Comparison of ENCODE assay signal across 12 cellular contexts in the genomic region with DNA sequence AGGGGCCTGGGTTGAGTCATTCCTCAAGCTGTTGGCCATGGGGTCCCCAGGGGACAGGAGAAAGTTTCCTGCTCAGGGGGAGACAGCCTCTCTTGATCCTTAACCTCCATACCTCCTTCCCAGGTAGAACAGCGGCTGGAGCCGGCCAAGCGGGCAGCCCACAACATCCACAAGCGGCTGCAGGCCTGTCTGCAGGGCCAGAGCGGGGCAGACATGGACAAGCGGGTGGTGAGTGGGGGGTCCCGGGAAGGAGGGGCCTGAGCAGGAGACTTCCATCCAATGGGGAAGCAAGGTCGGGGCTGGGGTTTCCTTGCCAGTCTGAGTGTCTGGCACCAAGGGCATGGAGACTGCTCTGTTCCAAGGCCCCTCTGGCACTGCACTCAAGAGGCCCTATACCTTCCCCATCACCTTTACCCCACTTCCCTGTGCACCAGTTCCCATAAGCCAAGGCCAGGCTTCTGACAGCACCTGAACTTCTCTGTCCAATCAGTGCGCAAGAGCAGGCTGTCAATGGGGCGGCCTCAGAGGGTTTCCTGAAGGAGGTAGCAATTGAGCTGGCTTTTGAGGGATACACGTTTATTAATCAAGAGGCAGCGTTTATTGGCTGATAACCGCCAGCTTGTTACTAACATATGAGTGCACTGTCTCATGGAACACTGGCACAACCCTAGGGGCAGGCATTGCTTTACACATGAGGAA. TPM values are rescaled to one million over a fixed set of nuclear protein-coding genes. Genes with fewer than 3 reads are reported as not detected.
DNase-seq lines count a peak whose midpoint lies in the region; ATAC-seq, FAIRE-seq and TF ChIP-seq lines count a peak whose summit lies in the region.
"Had no signal": no experiment of that assay in that cellular context is flagged by ENCODE, and none has a peak within 500 bp of the region (broad histone marks: within the 10 kb centered on the region; RNA-seq: fewer than 3 reads in every experiment).

No MANE protein-coding gene starts in this region.

- no TSS peak for BruUV-seq in GM12878 (replicated peaks; lab: Mats Ljungman, UMichigan)

- H3K9me3 Mint-ChIP-seq in naive B cell, result no peaks in the 10 kb centered on the region

- WGBS in GM12878 (ENCODE audit: insufficient coverage, insufficient replicate concordance, low lambda C conversion rate, missing lambda C conversion rate), result 85% methylated on average over 13 of the region's 13 CpGs

- H3K4me3 ChIP-seq in BLaER1 treated with 17β-estradiol and CSF1 and Interleukin-3, amounts not matched to agents 10 nM and 100 nM, result peak overlapping the region in 7 of 10 experiments; percentile 73 to 94 (median 86); a peak in 11 of 20 replicates
- peak overlapping the region; percentile 84 for H3K4me3 ChIP-seq in HL-60 (replicated peaks; ENCODE audit: insufficient read depth, low read length)
- H3K4me3 ChIP-seq in GM12878, result peak overlapping the region; percentile 96; the same call in 1 of the 2 replicates

- no peaks in the 10 kb centered on the region for H3K27me3 Mint-ChIP-seq in naive B cell
- H3K27me3 Mint-ChIP-seq: progenitor cell of endocrine pancreas had no signal

- peaks cover 27% of the 10 kb centered on the region for H3K79me2 ChIP-seq in GM12878 (ENCODE audit: control insufficient read depth, insufficient read depth, low read length)

- H4K20me1 ChIP-seq in BLaER1 treated with 17β-estradiol and CSF1 and Interleukin-3, amounts not matched to agents 10 nM and 100 nM, result peaks cover 0 to 62% (median 48%) of the 10 kb centered on the region in 11 experiments; a peak in 17 of 22 replicates
- no peaks in the 10 kb centered on the region for H4K20me1 ChIP-seq in GM12878 (ENCODE audit: control insufficient read depth, insufficient read depth)

- CTCF ChIA-PET in GM12878 (lab: Yijun Ruan, JAX), result interaction anchor here (1.8 to 15.9 kb wide), 8 partner anchors 8 to 222 kb away, joined by 5 to 396 read pairs (median 110); a partner anchor contains a TSS

- peak overlapping the region in 9 of 11 experiments; percentile 32 to 91 (median 88); a peak in 17 of 22 replicates for H3K9ac ChIP-seq in BLaER1 treated with 17β-estradiol and CSF1 and Interleukin-3, amounts not matched to agents 10 nM and 100 nM
- H3K9ac ChIP-seq in GM12878 (ENCODE audit: control insufficient read depth, insufficient read depth, low read length), result peak overlapping the region; percentile 87; the same call in 1 of the 2 replicates

- peaks cover 38 to 58% (median 48%) of the 10 kb centered on the region in 11 experiments for H3K36me3 ChIP-seq in BLaER1 treated with 17β-estradiol and CSF1 and Interleukin-3, amounts not matched to agents 10 nM and 100 nM
- peaks cover 9 to 18% of the 10 kb centered on the region in 2 experiments; a peak in 3 of 4 replicates for H3K36me3 ChIP-seq in GM12878 (ENCODE audit: control insufficient read depth in 2 of 2, insufficient read depth in 2 of 2, low read length in 1 of 2)
- H3K36me3 ChIP-seq: tibial artery had no signal

- H3K27ac Mint-ChIP-seq in naive B cell, result peak overlapping the region in 3 of 6 donors; percentile 44 to 95 (median 67)
- H3K27ac Mint-ChIP-seq: progenitor cell of endocrine pancreas had no signal

- TF ChIP-seq EP300 in GM12878 (IDR thresholded peaks at IDR 0.05; ENCODE audit: borderline replicate concordance in 1 of 2, control insufficient read depth in 1 of 2, low read depth in 2 of 2, low read length in 2 of 2), result no peak

- in situ Hi-C loops in GM12878 (cut with MboI), result no loop called here

- no peak for TF ChIP-seq RAD21 in GM12878 (IDR thresholded peaks at IDR 0.05; ENCODE audit: insufficient read depth, low read depth, low read length)

- RAD21 ChIA-PET in GM12878 (lab: Charles Lee; ENCODE audit: unreplicated experiment), result interaction anchor here (1.1 to 10.1 kb wide), 7 partner anchors 8 to 45 kb away, joined by 3 to 173 read pairs (median 50); a partner anchor contains a TSS

- ATAC-seq in GM12878, result no peak
- ATAC-seq in naive B cell (ENCODE audit: low read depth in 2 of 2), result no peak
- no peak for ATAC-seq in GM21367 (IDR thresholded peaks at IDR 0.05; ENCODE audit: unreplicated experiment)

- peaks cover 34 to 51% (median 50%) of the 10 kb centered on the region in 3 donors for H3K4me1 Mint-ChIP-seq in naive B cell

- H3K4me1 ChIP-seq in BLaER1 treated with 17β-estradiol and CSF1 and Interleukin-3, amounts not matched to agents 10 nM and 100 nM, result peaks cover 43 to 77% (median 70%) of the 10 kb centered on the region in 10 experiments
- H3K4me1 ChIP-seq in GM12878 (ENCODE audit: control insufficient read depth, insufficient read depth, low read length), result peaks cover 48% of the 10 kb centered on the region

- DNase-seq in HL-60 (ENCODE audit: low read depth in 1 of 2, low spot score in 1 of 2), result no peak
- no peak for DNase-seq in GM12878 (ENCODE audit: low read depth, low spot score)
- DNase-seq in naive B cell, result no peak
- DNase-seq in NCI-H1092 treated with DMSO at 0.1 percent for 48 hours (lab: John Stamatoyannopoulos, UW), result no peak
- no peak for DNase-seq in NCI-H748 treated with DMSO at 0.1 percent for 48 hours (lab: John Stamatoyannopoulos, UW)
- DNase-seq in medulla oblongata (ENCODE audit: extremely low spot score), result no peak
- DNase-seq: MM.1S, NCI-H510A treated with DMSO at 0.1 percent for 48 hours had no signal

- SMC1A ChIA-PET in GM12878 (lab: Charles Lee; ENCODE audit: uncharacterized antibody, unreplicated experiment), result interaction anchor here (0.7 to 8.6 kb wide), 11 partner anchors 8 to 51 kb away, joined by 3 to 108 read pairs (median 8); a partner anchor contains a TSS

- POLR2A ChIA-PET in GM12878 (lab: Charles Lee), result interaction anchor here (0.6 to 6.0 kb wide), 8 partner anchors 19 to 1879 kb away, joined by 3 to 96 read pairs (median 6); a partner anchor contains a TSS

- H3K9me3 ChIP-seq in BLaER1 treated with 17β-estradiol and CSF1 and Interleukin-3, amounts not matched to agents 10 nM and 100 nM (replicated peaks in 1 of 11), result no peaks in the 10 kb centered on the region
- no peaks in the 10 kb centered on the region for H3K9me3 ChIP-seq in GM12878 (replicated peaks; ENCODE audit: control insufficient read depth, insufficient read depth, low read length)
- H3K9me3 ChIP-seq: tibial artery had no signal

- peak overlapping the region; percentile 87 to 99 (median 95) for H3K4me2 ChIP-seq in BLaER1 treated with 17β-estradiol and CSF1 and Interleukin-3, amounts not matched to agents 10 nM and 100 nM
- peak overlapping the region; percentile 79 for H3K4me2 ChIP-seq in GM12878 (ENCODE audit: control insufficient read depth, insufficient read depth)

- TF ChIP-seq POLR2A in GM12878 (IDR thresholded peaks at IDR 0.05; ENCODE audit: low read depth, low read length), result no peak

- peak overlapping the region in 4 of 11 experiments; percentile 21 to 93 (median 50); a peak in 3 of 22 replicates for H3K27ac ChIP-seq in BLaER1 treated with 17β-estradiol and CSF1 and Interleukin-3, amounts not matched to agents 10 nM and 100 nM
- H3K27ac ChIP-seq in HL-60 (replicated peaks) (peak overlapping the region; percentile 81), GM12878 (ENCODE audit: control insufficient read depth, insufficient read depth) (no peak overlapping the region)
- H3K27ac ChIP-seq: tibial artery had no signal

- H3K27me3 ChIP-seq in BLaER1 treated with 17β-estradiol and CSF1 and Interleukin-3, amounts not matched to agents 10 nM and 100 nM, result no peaks in the 10 kb centered on the region
- H3K27me3 ChIP-seq in HL-60 (ENCODE audit: insufficient read depth, poor library complexity, severe bottlenecking) (no peaks in the 10 kb centered on the region), GM12878 (replicated peaks in 1 of 2; ENCODE audit: control insufficient read depth in 2 of 2, insufficient read depth in 2 of 2, low read length in 1 of 2) (no peaks in the 10 kb centered on the region)

- no peaks in the 10 kb centered on the region for H3K36me3 Mint-ChIP-seq in naive B cell

- no peak overlapping the region for H2AFZ ChIP-seq in GM12878 (ENCODE audit: control insufficient read depth, low read depth, low read length)

- TF ChIP-seq CTCF in HL-60 (IDR thresholded peaks at IDR 0.05; ENCODE audit: insufficient read depth, low read length) (no peak), GM12878 (IDR thresholded peaks at IDR 0.05 in 2 of 3, conservative IDR thresholded peaks at IDR 0.05 in 1 of 3; ENCODE audit: control insufficient read depth in 2 of 3, extremely low read depth in 1 of 3, insufficient read depth in 1 of 3, low read depth in 3 of 3, low read length in 3 of 3) (no peak)

- intact Hi-C loops in GM12878 (cut with micrococcal nuclease; ENCODE audit: unreplicated experiment), result no loop called here

- FAIRE-seq in GM12878 (lab: Jason Lieb, UNC), result no peak

- H3K4me3 Mint-ChIP-seq in naive B cell, result peak overlapping the region in 6 of 8 donors; percentile 23 to 92 (median 62)

RNA-seq across cellular contexts. Expression of a gene that starts 1.9 kb away (rescaled TPM):
- total RNA-seq in GM12878 (2013; cell fraction: nucleolus; rRNA removed), result 73.5 and 76.3 TPM in 2 replicates
- total RNA-seq in GM12878 (2014; rRNA removed) (34.0 and 37.5 TPM in 2 replicates), GM12878 (2014; rRNA removed; fragmentation: Illumina TruSeq; extraction: Trizol) (16.8 and 17.9 TPM in 2 replicates), GM12878 (2021) (67.0 and 70.5 TPM in 2 replicates)
- 126 TPM for polyA plus RNA-seq in GM12878 (2011; ENCODE audit: low read depth)
- polyA plus RNA-seq in GM12878 (2011; rRNA removed) (14.5 and 27.0 TPM in 2 replicates), GM12878 (2014; fragmentation: Illumina TruSeq; extraction: Trizol) (22.9 and 58.6 TPM in 2 replicates), GM12878 (2014; fragmentation: Nextera tagmentation; extraction: Ambion mirVana) (1 to 10 TPM in 1 of 2 experiments, under 1 TPM in 1; 0.29 to 1.1 TPM), GM12878 (2014; rRNA removed) (31.7 and 43.3 TPM in 2 replicates), GM12878 (2016; fragmentation: Nextera tagmentation; extraction: Ambion mirVana) (1 to 10 TPM; 4.8 to 9.9 TPM), naive B cell (ENCODE audit: low read depth in 6 of 6) (1 to 10 TPM; 2.7 to 8.0 (median 3.2) TPM)
- 37.4 and 46.9 TPM in 2 replicates for polyA plus RNA-seq in GM12878 (2011; cell fraction: cytosol; rRNA removed)
- 135 and 140 TPM in 2 replicates for polyA plus RNA-seq in GM12878 (2011; cell fraction: nucleus; rRNA removed)
- 56.7 and 111 TPM in 2 replicates for polyA plus RNA-seq in GM12878 (2012)
- 39.4 and 47.3 TPM in 2 replicates for polyA minus RNA-seq in GM12878 (2011; rRNA and poly(A)+ RNA removed)
- 11.4 and 39.4 TPM in 2 replicates for polyA minus RNA-seq in GM12878 (2011; cell fraction: cytosol; rRNA and poly(A)+ RNA removed)
- 33.5 and 50.5 TPM in 2 replicates for polyA minus RNA-seq in GM12878 (2011; cell fraction: nucleus; rRNA and poly(A)+ RNA removed)

RNA-seq across cellular contexts. Expression of a gene that starts 17.1 kb away (rescaled TPM):
- total RNA-seq in GM12878 (2013; cell fraction: nucleolus; rRNA removed), result 7.4 and 8.6 TPM in 2 replicates
- total RNA-seq in GM12878 (2014; rRNA removed), result 36.8 and 41.1 TPM in 2 replicates
- 27.2 and 29.7 TPM in 2 replicates for total RNA-seq in GM12878 (2014; rRNA removed; fragmentation: Illumina TruSeq; extraction: Trizol)
- total RNA-seq in GM12878 (2021), result 38.6 and 44.7 TPM in 2 replicates
- 14.9 TPM for polyA plus RNA-seq in GM12878 (2011; ENCODE audit: low read depth)
- 25.4 and 39.4 TPM in 2 replicates for polyA plus RNA-seq in GM12878 (2011; rRNA removed)
- 66.8 and 73.1 TPM in 2 replicates for polyA plus RNA-seq in GM12878 (2011; cell fraction: cytosol; rRNA removed)
- 26.0 and 35.5 TPM in 2 replicates for polyA plus RNA-seq in GM12878 (2011; cell fraction: nucleus; rRNA removed)
- 17.7 and 26.5 TPM in 2 replicates for polyA plus RNA-seq in GM12878 (2012)
- polyA plus RNA-seq in GM12878 (2014; fragmentation: Illumina TruSeq; extraction: Trizol), result 30.1 and 40.0 TPM in 2 replicates
- 10 to 100 TPM in 1 of 2 experiments, 1 to 10 TPM in 1; 9.8 to 15.2 TPM for polyA plus RNA-seq in GM12878 (2014; fragmentation: Nextera tagmentation; extraction: Ambion mirVana)
- 56.7 and 57.9 TPM in 2 replicates for polyA plus RNA-seq in GM12878 (2014; rRNA removed)
- 1 to 10 TPM; 4.4 to 4.8 TPM for polyA plus RNA-seq in GM12878 (2016; fragmentation: Nextera tagmentation; extraction: Ambion mirVana)
- 22.2 and 37.3 TPM in 2 replicates for polyA minus RNA-seq in GM12878 (2011; rRNA and poly(A)+ RNA removed)
- 11.4 and 17.4 TPM in 2 replicates for polyA minus RNA-seq in GM12878 (2011; cell fraction: cytosol; rRNA and poly(A)+ RNA removed)
- polyA minus RNA-seq in GM12878 (2011; cell fraction: nucleus; rRNA and poly(A)+ RNA removed), result 7.3 and 9.7 TPM in 2 replicates
- 10 to 100 TPM in 1 of 6 donors, 1 to 10 TPM in 5; 4.0 to 14.3 (median 7.6) TPM for polyA plus RNA-seq in naive B cell (ENCODE audit: low read depth in 6 of 6)

RNA-seq across cellular contexts. Expression of a gene that starts 32.8 kb away (rescaled TPM):
- total RNA-seq in GM12878 (2013; cell fraction: nucleolus; rRNA removed), result 185 and 204 TPM in 2 replicates
- total RNA-seq in GM12878 (2014; rRNA removed) (43.1 and 53.4 TPM in 2 replicates), GM12878 (2014; rRNA removed; fragmentation: Illumina TruSeq; extraction: Trizol) (29.1 and 30.4 TPM in 2 replicates), GM12878 (2021) (55.0 and 63.4 TPM in 2 replicates)
- 20.6 TPM for polyA plus RNA-seq in GM12878 (2011; ENCODE audit: low read depth)
- polyA plus RNA-seq in GM12878 (2011; rRNA removed) (38.7 and 43.7 TPM in 2 replicates), GM12878 (2014; fragmentation: Illumina TruSeq; extraction: Trizol) (23.4 and 31.6 TPM in 2 replicates), GM12878 (2014; fragmentation: Nextera tagmentation; extraction: Ambion mirVana) (1 to 10 TPM; 1.4 to 4.8 TPM), GM12878 (2014; rRNA removed) (77.8 and 79.4 TPM in 2 replicates), GM12878 (2016; fragmentation: Nextera tagmentation; extraction: Ambion mirVana) (10 to 100 TPM; 45.0 to 48.0 TPM), naive B cell (ENCODE audit: low read depth in 6 of 6) (10 to 100 TPM; 15.5 to 28.9 (median 24.2) TPM)
- polyA plus RNA-seq in GM12878 (2011; cell fraction: cytosol; rRNA removed), result 29.0 and 49.3 TPM in 2 replicates
- polyA plus RNA-seq in GM12878 (2011; cell fraction: nucleus; rRNA removed), result 214 and 255 TPM in 2 replicates
- polyA plus RNA-seq in GM12878 (2012), result 46.2 and 48.1 TPM in 2 replicates
- polyA minus RNA-seq in GM12878 (2011; rRNA and poly(A)+ RNA removed), result 30.1 and 54.2 TPM in 2 replicates
- 15.8 and 17.6 TPM in 2 replicates for polyA minus RNA-seq in GM12878 (2011; cell fraction: cytosol; rRNA and poly(A)+ RNA removed)
- 45.1 and 75.9 TPM in 2 replicates for polyA minus RNA-seq in GM12878 (2011; cell fraction: nucleus; rRNA and poly(A)+ RNA removed)

RNA-seq across cellular contexts. Expression of a gene that starts 34.0 kb away (rescaled TPM):
- 71.4 and 74.1 TPM in 2 replicates for total RNA-seq in GM12878 (2013; cell fraction: nucleolus; rRNA removed)
- total RNA-seq in GM12878 (2014; rRNA removed) (1,028 and 1,163 TPM in 2 replicates), GM12878 (2014; rRNA removed; fragmentation: Illumina TruSeq; extraction: Trizol) (508 and 518 TPM in 2 replicates), GM12878 (2021) (636 and 637 TPM in 2 replicates)
- 1,837 TPM for polyA plus RNA-seq in GM12878 (2011; ENCODE audit: low read depth)
- polyA plus RNA-seq in GM12878 (2011; rRNA removed) (690 and 1,889 TPM in 2 replicates), GM12878 (2014; fragmentation: Illumina TruSeq; extraction: Trizol) (56.5 and 312 TPM in 2 replicates), GM12878 (2014; fragmentation: Nextera tagmentation; extraction: Ambion mirVana) (100 to 1,000 TPM; 571 TPM), GM12878 (2014; rRNA removed) (1,386 and 1,631 TPM in 2 replicates), GM12878 (2016; fragmentation: Nextera tagmentation; extraction: Ambion mirVana) (100 to 1,000 TPM; 777 to 791 TPM), naive B cell (ENCODE audit: low read depth in 6 of 6) (10 to 100 TPM in 4 of 6 donors, 1 to 10 TPM in 2; 4.1 to 35.3 (median 12.8) TPM)
- 2,989 and 3,872 TPM in 2 replicates for polyA plus RNA-seq in GM12878 (2011; cell fraction: cytosol; rRNA removed)
- 1,936 and 2,514 TPM in 2 replicates for polyA plus RNA-seq in GM12878 (2011; cell fraction: nucleus; rRNA removed)
- 1,111 and 1,241 TPM in 2 replicates for polyA plus RNA-seq in GM12878 (2012)
- polyA minus RNA-seq in GM12878 (2011; rRNA and poly(A)+ RNA removed), result 796 and 1,494 TPM in 2 replicates
- polyA minus RNA-seq in GM12878 (2011; cell fraction: cytosol; rRNA and poly(A)+ RNA removed), result 213 and 229 TPM in 2 replicates
- 191 and 194 TPM in 2 replicates for polyA minus RNA-seq in GM12878 (2011; cell fraction: nucleus; rRNA and poly(A)+ RNA removed)

RNA-seq across cellular contexts. Expression of a gene that starts 44.7 kb away (rescaled TPM):
- 24.0 and 33.8 TPM in 2 replicates for total RNA-seq in GM12878 (2013; cell fraction: nucleolus; rRNA removed)
- total RNA-seq in GM12878 (2014; rRNA removed) (42.1 and 43.2 TPM in 2 replicates), GM12878 (2014; rRNA removed; fragmentation: Illumina TruSeq; extraction: Trizol) (34.2 and 40.5 TPM in 2 replicates), GM12878 (2021) (36.5 and 37.0 TPM in 2 replicates)
- polyA plus RNA-seq in GM12878 (2011; ENCODE audit: low read depth), result 10.0 TPM
- polyA plus RNA-seq in GM12878 (2011; rRNA removed) (23.1 and 25.8 TPM in 2 replicates), GM12878 (2014; fragmentation: Illumina TruSeq; extraction: Trizol) (15.5 and 43.2 TPM in 2 replicates), GM12878 (2014; fragmentation: Nextera tagmentation; extraction: Ambion mirVana) (10 to 100 TPM in 1 of 2 experiments, 1 to 10 TPM in 1; 3.3 to 12.9 TPM), GM12878 (2014; rRNA removed) (41.7 and 49.8 TPM in 2 replicates), GM12878 (2016; fragmentation: Nextera tagmentation; extraction: Ambion mirVana) (10 to 100 TPM; 64.6 to 69.4 TPM), naive B cell (ENCODE audit: low read depth in 6 of 6) (10 to 100 TPM; 35.7 to 60.6 (median 40.2) TPM)
- 22.1 and 36.9 TPM in 2 replicates for polyA plus RNA-seq in GM12878 (2011; cell fraction: cytosol; rRNA removed)
- 38.6 and 48.7 TPM in 2 replicates for polyA plus RNA-seq in GM12878 (2011; cell fraction: nucleus; rRNA removed)
- 14.2 and 20.3 TPM in 2 replicates for polyA plus RNA-seq in GM12878 (2012)
- polyA minus RNA-seq in GM12878 (2011; rRNA and poly(A)+ RNA removed), result 5.6 and 12.4 TPM in 2 replicates
- 9.0 and 9.5 TPM in 2 replicates for polyA minus RNA-seq in GM12878 (2011; cell fraction: cytosol; rRNA and poly(A)+ RNA removed)
- 5.2 and 12.5 TPM in 2 replicates for polyA minus RNA-seq in GM12878 (2011; cell fraction: nucleus; rRNA and poly(A)+ RNA removed)
